ENCODE assay signal across 1 cellular context in the genomic region with DNA sequence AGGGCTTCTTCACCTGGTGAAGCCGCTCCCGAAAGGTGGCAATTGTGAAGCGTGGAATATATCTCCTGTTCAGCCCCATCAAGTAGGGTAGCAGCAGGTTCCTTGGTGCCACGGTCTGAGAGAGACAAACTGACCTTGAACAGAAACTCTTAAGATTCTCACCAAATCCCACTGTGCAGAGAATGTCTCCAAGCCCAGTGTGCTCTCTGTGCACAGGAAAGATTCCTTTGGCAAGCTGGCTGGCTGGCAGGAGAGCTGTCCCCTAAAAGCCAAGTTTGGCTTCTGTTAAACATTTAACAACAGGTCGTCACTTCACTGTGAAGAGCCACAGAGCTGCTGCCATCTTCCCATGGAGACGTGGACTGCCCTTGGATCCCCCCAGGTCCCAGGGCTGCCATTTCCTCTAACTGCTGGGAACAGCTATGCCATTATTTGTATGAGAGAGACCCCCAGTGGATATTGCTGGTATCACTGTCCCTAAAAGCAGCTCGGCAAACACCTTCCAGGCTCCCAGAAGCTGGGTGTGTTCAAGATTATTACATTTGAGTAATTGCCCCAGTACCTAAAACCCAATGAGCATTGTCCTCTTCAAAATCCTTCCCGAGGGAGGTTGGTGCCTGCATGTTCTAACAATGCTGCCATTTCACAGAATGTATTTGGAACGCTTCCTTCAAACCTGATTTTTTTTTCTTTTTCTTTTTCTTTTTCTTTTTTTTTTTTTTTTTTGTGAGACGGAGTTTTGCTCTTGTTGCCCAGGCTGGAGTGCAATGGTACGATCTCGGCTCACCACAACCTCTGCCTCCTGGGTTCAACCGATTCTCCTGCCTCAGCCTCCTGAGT.
TF ChIP-seq lines count a peak whose summit lies in the region.

No MANE protein-coding gene starts in this region.

TF ChIP-seq in K562, 482 proteins besides CTCF, POLR2A, EP300 and RAD21 (continued from another document and continues in another):
- TF ChIP-seq, protein P1, sequence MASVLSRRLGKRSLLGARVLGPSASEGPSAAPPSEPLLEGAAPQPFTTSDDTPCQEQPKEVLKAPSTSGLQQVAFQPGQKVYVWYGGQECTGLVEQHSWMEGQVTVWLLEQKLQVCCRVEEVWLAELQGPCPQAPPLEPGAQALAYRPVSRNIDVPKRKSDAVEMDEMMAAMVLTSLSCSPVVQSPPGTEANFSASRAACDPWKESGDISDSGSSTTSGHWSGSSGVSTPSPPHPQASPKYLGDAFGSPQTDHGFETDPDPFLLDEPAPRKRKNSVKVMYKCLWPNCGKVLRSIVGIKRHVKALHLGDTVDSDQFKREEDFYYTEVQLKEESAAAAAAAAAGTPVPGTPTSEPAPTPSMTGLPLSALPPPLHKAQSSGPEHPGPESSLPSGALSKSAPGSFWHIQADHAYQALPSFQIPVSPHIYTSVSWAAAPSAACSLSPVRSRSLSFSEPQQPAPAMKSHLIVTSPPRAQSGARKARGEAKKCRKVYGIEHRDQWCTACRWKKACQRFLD (CRISPR knock-in tag; IDR thresholded peaks at IDR 0.05) = no peak
- TF ChIP-seq HES1 (IDR thresholded peaks at IDR 0.05; ENCODE audit: low read depth) (no peak), MLLT1 (IDR thresholded peaks at IDR 0.05) (0 out of 4 replicates have a peak, but pooled peaks of 1 of the 2 experiments have one; percentile 64), STAG1 (CRISPR knock-in tag; IDR thresholded peaks at IDR 0.05; ENCODE audit: borderline replicate concordance) (peak; percentile 91), HMG20B (CRISPR knock-in tag; IDR thresholded peaks at IDR 0.05) (no peak), ERF (CRISPR knock-in tag; IDR thresholded peaks at IDR 0.05) (no peak), BCOR (IDR thresholded peaks at IDR 0.05) (no peak), HSF4 (CRISPR knock-in tag; IDR thresholded peaks at IDR 0.05; ENCODE audit: borderline replicate concordance) (no peak), PRMT5 (CRISPR knock-in tag; IDR thresholded peaks at IDR 0.05) (no peak), ATF1 (CRISPR knock-in tag; IDR thresholded peaks at IDR 0.05) (no peak), ATF1 (tag; IDR thresholded peaks at IDR 0.05) (0 out of 2 replicates have a peak, but pooled peaks have one; percentile 9), HDGF (IDR thresholded peaks at IDR 0.05) (0 out of 2 replicates have a peak, but pooled peaks have one; percentile 70), ZNF584 (CRISPR knock-in tag; IDR thresholded peaks at IDR 0.05; ENCODE audit: low read depth) (no peak), FOXA1 (IDR thresholded peaks at IDR 0.05; ENCODE audit: borderline replicate concordance) (no peak), ZNF133 (CRISPR knock-in tag; IDR thresholded peaks at IDR 0.05) (no peak), ZEB2 (IDR thresholded peaks at IDR 0.05) (no peak), FOXM1 (IDR thresholded peaks at IDR 0.05; ENCODE audit: low read depth) (no peak), FOXM1 (CRISPR knock-in tag; IDR thresholded peaks at IDR 0.05; ENCODE audit: low read depth) (no peak), HCFC1 (IDR thresholded peaks at IDR 0.05; ENCODE audit: low read depth, low read length) (peak; percentile 51), SAFB2 (IDR thresholded peaks at IDR 0.05; ENCODE audit: borderline replicate concordance, low read depth, low read length, severe bottlenecking) (no peak), MAFK (IDR thresholded peaks at IDR 0.05; ENCODE audit: low read length) (no peak), FOXK1 (CRISPR knock-in tag; IDR thresholded peaks at IDR 0.05; ENCODE audit: borderline replicate concordance) (no peak), CREM (IDR thresholded peaks at IDR 0.05; ENCODE audit: low read depth) (0 out of 2 replicates have a peak, but pooled peaks have one; percentile 36), XRCC3 (IDR thresholded peaks at IDR 0.05) (no peak), ARID3B (CRISPR knock-in tag; IDR thresholded peaks at IDR 0.05; ENCODE audit: borderline replicate concordance) (no peak), DDX20 (tag; IDR thresholded peaks at IDR 0.05; ENCODE audit: low read depth) (no peak), ZNF253 (CRISPR knock-in tag; conservative IDR thresholded peaks at IDR 0.05) (no peak), CHD4 (IDR thresholded peaks at IDR 0.05; ENCODE audit: insufficient read depth, insufficient replicate concordance, low read depth, low read length, poor library complexity, severe bottlenecking) (no peak), ZBTB9 (CRISPR knock-in tag; IDR thresholded peaks at IDR 0.05) (no peak), PYGO2 (tag; IDR thresholded peaks at IDR 0.05) (no peak), ZNF140 (CRISPR knock-in tag; IDR thresholded peaks at IDR 0.05) (no peak), MEIS2 (IDR thresholded peaks at IDR 0.05; ENCODE audit: partially characterized antibody) (no peak), MIER1 (IDR thresholded peaks at IDR 0.05; ENCODE audit: low read depth) (0 out of 2 replicates have a peak, but pooled peaks have one; percentile 49), CGGBP1 (CRISPR knock-in tag; IDR thresholded peaks at IDR 0.05) (0 out of 2 replicates have a peak, but pooled peaks have one; percentile 21), PHF8 (IDR thresholded peaks at IDR 0.05; ENCODE audit: borderline replicate concordance, low read length) (no peak), MCM5 (IDR thresholded peaks at IDR 0.05; ENCODE audit: low read depth) (no peak), WHSC1 (IDR thresholded peaks at IDR 0.05; ENCODE audit: low read length) (no peak), CTBP1 (IDR thresholded peaks at IDR 0.05; ENCODE audit: borderline replicate concordance) (peak; percentile 35; the same call in 1 of the 2 replicates), ZNF75A (CRISPR knock-in tag; IDR thresholded peaks at IDR 0.05) (no peak), MCM2 (IDR thresholded peaks at IDR 0.05; ENCODE audit: low read depth) (no peak), XRCC5 (IDR thresholded peaks at IDR 0.05; ENCODE audit: low read depth, low read length) (0 out of 2 replicates have a peak, but pooled peaks have one; percentile 27), KDM4B (IDR thresholded peaks at IDR 0.05; ENCODE audit: borderline replicate concordance in 2 of 2, low read depth in 1 of 2) (no peak), ZKSCAN1 (IDR thresholded peaks at IDR 0.05; ENCODE audit: low read depth, low read length) (no peak)
- TF ChIP-seq, protein P2, sequence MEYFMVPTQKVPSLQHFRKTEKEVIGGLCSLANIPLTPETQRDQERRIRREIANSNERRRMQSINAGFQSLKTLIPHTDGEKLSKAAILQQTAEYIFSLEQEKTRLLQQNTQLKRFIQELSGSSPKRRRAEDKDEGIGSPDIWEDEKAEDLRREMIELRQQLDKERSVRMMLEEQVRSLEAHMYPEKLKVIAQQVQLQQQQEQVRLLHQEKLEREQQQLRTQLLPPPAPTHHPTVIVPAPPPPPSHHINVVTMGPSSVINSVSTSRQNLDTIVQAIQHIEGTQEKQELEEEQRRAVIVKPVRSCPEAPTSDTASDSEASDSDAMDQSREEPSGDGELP (CRISPR knock-in tag; IDR thresholded peaks at IDR 0.05; ENCODE audit: borderline replicate concordance) = peak; percentile 39; the same call in 1 of the 2 replicates
- TF ChIP-seq, protein P3, sequence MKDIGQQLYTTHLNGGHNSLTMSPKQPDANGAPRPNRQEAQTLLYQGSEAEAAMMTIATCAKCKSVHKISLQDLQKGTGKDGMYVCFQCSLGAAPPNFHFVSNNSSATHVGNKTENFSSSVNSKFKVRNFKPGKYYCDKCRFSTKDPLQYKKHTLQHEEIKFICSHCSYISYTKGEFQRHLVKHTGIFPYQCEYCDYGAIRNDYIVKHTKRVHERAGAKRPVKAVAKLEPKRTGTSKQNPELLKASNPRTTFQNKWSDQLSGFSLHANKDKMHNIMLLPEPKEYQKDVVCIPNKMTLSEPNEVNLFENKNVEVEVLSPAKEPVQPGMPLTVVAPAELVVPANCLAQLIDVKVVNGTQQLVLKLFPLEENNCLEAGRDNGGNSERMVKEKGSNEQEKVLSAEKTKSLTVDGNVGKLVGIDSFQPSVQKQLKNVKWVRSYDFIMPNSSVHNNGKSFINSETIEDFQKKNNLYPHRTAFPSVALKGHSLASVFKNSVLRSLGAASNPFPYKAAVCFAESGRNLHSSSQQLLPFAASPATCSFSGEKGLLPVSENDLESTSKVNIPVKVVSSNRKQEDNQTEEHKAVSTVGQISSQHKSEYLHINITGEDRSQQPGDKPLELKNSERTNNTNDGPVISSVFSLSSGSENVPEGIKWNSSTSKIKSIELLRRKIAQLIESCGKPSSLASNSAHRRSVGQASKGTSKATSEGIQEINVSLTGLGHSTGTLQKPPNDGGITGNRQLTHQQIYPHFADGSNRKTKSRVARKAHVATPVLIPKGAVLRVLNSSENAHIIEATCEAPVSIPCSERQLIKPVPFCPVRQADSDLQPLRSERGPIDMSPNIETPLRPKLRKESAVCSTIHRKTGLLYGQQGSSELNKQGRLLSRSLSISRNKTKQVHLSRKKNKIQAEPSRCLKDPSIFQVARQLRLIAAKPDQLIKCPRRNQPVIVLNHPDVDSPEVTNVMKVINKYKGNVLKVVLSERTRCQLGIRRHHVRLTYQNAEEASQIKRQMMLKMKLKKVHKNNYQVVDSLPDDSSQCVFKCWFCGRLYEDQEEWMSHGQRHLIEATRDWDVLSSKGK (CRISPR knock-in tag; IDR thresholded peaks at IDR 0.05) = no peak
- TF ChIP-seq, protein P4, sequence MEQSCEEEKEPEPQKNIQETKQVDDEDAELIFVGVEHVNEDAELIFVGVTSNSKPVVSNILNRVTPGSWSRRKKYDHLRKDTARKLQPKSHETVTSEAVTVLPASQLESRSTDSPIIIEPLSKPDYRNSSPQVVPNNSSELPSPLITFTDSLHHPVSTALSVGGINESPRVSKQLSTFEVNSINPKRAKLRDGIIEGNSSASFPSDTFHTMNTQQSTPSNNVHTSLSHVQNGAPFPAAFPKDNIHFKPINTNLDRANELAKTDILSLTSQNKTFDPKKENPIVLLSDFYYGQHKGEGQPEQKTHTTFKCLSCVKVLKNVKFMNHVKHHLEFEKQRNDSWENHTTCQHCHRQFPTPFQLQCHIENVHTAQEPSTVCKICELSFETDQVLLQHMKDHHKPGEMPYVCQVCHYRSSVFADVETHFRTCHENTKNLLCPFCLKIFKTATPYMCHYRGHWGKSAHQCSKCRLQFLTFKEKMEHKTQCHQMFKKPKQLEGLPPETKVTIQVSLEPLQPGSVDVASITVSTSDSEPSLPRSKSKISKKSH (CRISPR knock-in tag; IDR thresholded peaks at IDR 0.05) = no peak
- TF ChIP-seq, protein P5, sequence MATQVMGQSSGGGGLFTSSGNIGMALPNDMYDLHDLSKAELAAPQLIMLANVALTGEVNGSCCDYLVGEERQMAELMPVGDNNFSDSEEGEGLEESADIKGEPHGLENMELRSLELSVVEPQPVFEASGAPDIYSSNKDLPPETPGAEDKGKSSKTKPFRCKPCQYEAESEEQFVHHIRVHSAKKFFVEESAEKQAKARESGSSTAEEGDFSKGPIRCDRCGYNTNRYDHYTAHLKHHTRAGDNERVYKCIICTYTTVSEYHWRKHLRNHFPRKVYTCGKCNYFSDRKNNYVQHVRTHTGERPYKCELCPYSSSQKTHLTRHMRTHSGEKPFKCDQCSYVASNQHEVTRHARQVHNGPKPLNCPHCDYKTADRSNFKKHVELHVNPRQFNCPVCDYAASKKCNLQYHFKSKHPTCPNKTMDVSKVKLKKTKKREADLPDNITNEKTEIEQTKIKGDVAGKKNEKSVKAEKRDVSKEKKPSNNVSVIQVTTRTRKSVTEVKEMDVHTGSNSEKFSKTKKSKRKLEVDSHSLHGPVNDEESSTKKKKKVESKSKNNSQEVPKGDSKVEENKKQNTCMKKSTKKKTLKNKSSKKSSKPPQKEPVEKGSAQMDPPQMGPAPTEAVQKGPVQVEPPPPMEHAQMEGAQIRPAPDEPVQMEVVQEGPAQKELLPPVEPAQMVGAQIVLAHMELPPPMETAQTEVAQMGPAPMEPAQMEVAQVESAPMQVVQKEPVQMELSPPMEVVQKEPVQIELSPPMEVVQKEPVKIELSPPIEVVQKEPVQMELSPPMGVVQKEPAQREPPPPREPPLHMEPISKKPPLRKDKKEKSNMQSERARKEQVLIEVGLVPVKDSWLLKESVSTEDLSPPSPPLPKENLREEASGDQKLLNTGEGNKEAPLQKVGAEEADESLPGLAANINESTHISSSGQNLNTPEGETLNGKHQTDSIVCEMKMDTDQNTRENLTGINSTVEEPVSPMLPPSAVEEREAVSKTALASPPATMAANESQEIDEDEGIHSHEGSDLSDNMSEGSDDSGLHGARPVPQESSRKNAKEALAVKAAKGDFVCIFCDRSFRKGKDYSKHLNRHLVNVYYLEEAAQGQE (CRISPR knock-in tag; IDR thresholded peaks at IDR 0.05; ENCODE audit: low read depth) = no peak
